ENCODE assay signal across 17 cellular contexts in the genomic region with DNA sequence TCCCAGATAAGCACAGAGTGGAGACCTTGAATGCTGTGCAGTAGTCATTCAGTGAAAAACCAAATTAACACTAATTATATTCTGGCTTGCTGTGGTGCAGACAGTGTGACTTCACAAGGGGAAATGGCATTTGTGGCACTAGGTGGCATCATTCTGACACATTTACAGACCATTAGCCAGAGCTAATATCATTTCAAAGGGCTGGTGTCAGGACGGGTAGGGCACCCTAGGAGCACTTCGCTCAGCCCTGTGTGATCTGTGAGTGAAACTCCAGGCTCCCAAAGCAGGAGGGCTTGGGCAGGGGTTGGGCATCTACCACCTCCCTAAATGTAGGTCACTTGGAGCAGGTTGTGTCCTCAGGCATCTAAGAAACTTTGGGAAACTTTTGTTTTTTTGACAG.
DNase-seq lines count a peak whose midpoint lies in the region; ATAC-seq and TF ChIP-seq lines count a peak whose summit lies in the region.
"Had no signal": no experiment of that assay in that cellular context is flagged by ENCODE, and none has a peak within 500 bp of the region (broad histone marks: within the 10 kb centered on the region; RNA-seq: fewer than 3 reads in every experiment).

No MANE protein-coding gene starts in this region.

- no peaks in the 10 kb centered on the region for H3K36me3 ChIP-seq in hepatocyte (replicated peaks; ENCODE audit: insufficient read depth, low read depth)
- H3K36me3 ChIP-seq: BLaER1, MG63, SJSA1 had no signal

- POLR2A ChIA-PET in CD4-positive, alpha-beta T cell (lab: Charles Lee), result no interaction called here

- no peaks in the 10 kb centered on the region for H3K4me1 Mint-ChIP-seq in CD4-positive, alpha-beta T cell (ENCODE audit: low read depth)

- H3K4me3 ChIP-seq in NB4 (ENCODE audit: low read depth, low read length) (no peak overlapping the region), hepatocyte (no peak overlapping the region)
- H3K4me3 ChIP-seq: BLaER1, MG63, SJSA1 had no signal

- no peak overlapping the region for H3K27ac Mint-ChIP-seq in CD4-positive, alpha-beta T cell
- H3K27ac Mint-ChIP-seq: activated T-cell treated with anti-CD3 and anti-CD28 coated beads, Interleukin-2, amount 50 U/mL, for 72 hours; stimulated activated naive CD8-positive, alpha-beta T cell treated with anti-CD3 and anti-CD28 coated beads, Interleukin-15, Interleukin-2, amounts not matched to agents 100 ng/mL and 50 ng/mL, for 24 hours had no signal

- H3K36me3 Mint-ChIP-seq in CD4-positive, alpha-beta T cell (ENCODE audit: low read depth), result no peaks in the 10 kb centered on the region

- no peak overlapping the region for H2AFZ ChIP-seq in hepatocyte

- no peaks in the 10 kb centered on the region for H3K9me3 ChIP-seq in CD4-positive, alpha-beta T cell (ENCODE audit: control insufficient read depth, low read length)
- no peaks in the 10 kb centered on the region for H3K9me3 ChIP-seq in hepatocyte (ENCODE audit: low read depth)
- H3K9me3 ChIP-seq: BLaER1, MG63, SJSA1 had no signal

- WGBS in hepatocyte (ENCODE audit: low lambda C conversion rate, missing lambda C conversion rate), result 64% methylated on average over 2 of the region's 2 CpGs

- peak; percentile 43 for ATAC-seq in GM18520 (IDR thresholded peaks at IDR 0.05; ENCODE audit: unreplicated experiment)
- ATAC-seq in left ventricle myocardium superior, result peak; percentile 53
- ATAC-seq in GM21390 (IDR thresholded peaks at IDR 0.05; ENCODE audit: unreplicated experiment), result no peak
- no peak for ATAC-seq in CD4-positive, alpha-beta T cell (ENCODE audit: poor library complexity)
- ATAC-seq: activated T-cell treated with anti-CD3 and anti-CD28 coated beads, Interleukin-2, amount 50 U/mL, for 72 hours had no signal

- no peak overlapping the region for H3K4me3 Mint-ChIP-seq in CD4-positive, alpha-beta T cell
- H3K4me3 Mint-ChIP-seq: activated T-cell treated with anti-CD3 and anti-CD28 coated beads, Interleukin-2, amount 50 U/mL, for 72 hours; stimulated activated naive CD8-positive, alpha-beta T cell treated with anti-CD3 and anti-CD28 coated beads, Interleukin-15, Interleukin-2, amounts not matched to agents 100 ng/mL and 50 ng/mL, for 24 hours had no signal

- H3K27me3 Mint-ChIP-seq in CD4-positive, alpha-beta T cell, result no peaks in the 10 kb centered on the region
- H3K27me3 Mint-ChIP-seq: stimulated activated naive CD8-positive, alpha-beta T cell treated with anti-CD3 and anti-CD28 coated beads, Interleukin-15, Interleukin-2, amounts not matched to agents 100 ng/mL and 50 ng/mL, for 24 hours had no signal

- H4K20me1 ChIP-seq in hepatocyte (ENCODE audit: insufficient read depth, poor library complexity, severe bottlenecking), result no peaks in the 10 kb centered on the region
- H4K20me1 ChIP-seq: BLaER1 had no signal

- H3K9me3 Mint-ChIP-seq in CD4-positive, alpha-beta T cell, result peaks cover 2% of the 10 kb centered on the region

- no peaks in the 10 kb centered on the region for H3K9me2 ChIP-seq in hepatocyte (replicated peaks; ENCODE audit: insufficient read depth)

- no peaks in the 10 kb centered on the region for H3K4me1 ChIP-seq in hepatocyte (ENCODE audit: insufficient read depth)
- H3K4me1 ChIP-seq: SJSA1 had no signal

- no peak for TF ChIP-seq POLR2A in NB4 (IDR thresholded peaks at IDR 0.05; ENCODE audit: extremely low read depth, insufficient read length)

- intact Hi-C loops in left ventricle myocardium superior (cut with micrococcal nuclease), result no loop called here
- intact Hi-C loops in CD4-positive, alpha-beta T cell (cut with DNase I, micrococcal nuclease), result no loop called here

- H3K27ac ChIP-seq in C4-2B (no peak overlapping the region), hepatocyte (no peak overlapping the region)
- no peak overlapping the region for H3K27ac ChIP-seq in CD4-positive, alpha-beta T cell (ENCODE audit: low read depth, low read length)
- H3K27ac ChIP-seq: BLaER1, HL-60, SJSA1 had no signal

- H3K27me3 ChIP-seq in CD4-positive, alpha-beta T cell (ENCODE audit: control insufficient read depth, insufficient read depth, low read length), result no peaks in the 10 kb centered on the region
- no peaks in the 10 kb centered on the region for H3K27me3 ChIP-seq in hepatocyte
- H3K27me3 ChIP-seq: BLaER1, MG63, SJSA1 had no signal

- H3K4me2 ChIP-seq in hepatocyte, result no peak overlapping the region
- H3K4me2 ChIP-seq: BLaER1 had no signal

- TF ChIP-seq CTCF in C4-2B (conservative IDR thresholded peaks at IDR 0.05) (peak; percentile 29), NB4 (IDR thresholded peaks at IDR 0.05; ENCODE audit: low read depth, low read length) (no peak), hepatocyte (IDR thresholded peaks at IDR 0.05; ENCODE audit: poor library complexity) (no peak)
- TF ChIP-seq CTCF in CD4-positive, alpha-beta T cell (IDR thresholded peaks at IDR 0.05), result no peak

- DNase-seq in NB4 (ENCODE audit: low read depth) (peak; percentile 31), left ventricle myocardium superior (no peak), NCI-H1436 treated with DMSO at 0.1 percent for 48 hours (lab: John Stamatoyannopoulos, UW) (no peak), hepatocyte (ENCODE audit: low spot score) (no peak)
- DNase-seq in CD4-positive, alpha-beta T cell, result no peak
- DNase-seq: activated CD4-positive, alpha-beta T cell treated with anti-CD3 and anti-CD28 coated beads for 1 hour; activated T-cell treated with anti-CD3 and anti-CD28 coated beads, Interleukin-2, amount 50 U/mL, for 72 hours; MG63; NCI-H524; stimulated activated CD4-positive, alpha-beta T cell treated with anti-CD3 and anti-CD28 coated beads, Interleukin-4, amount 100 ng/mL, for 4 hours had no signal

- H3K79me2 ChIP-seq in hepatocyte, result no peaks in the 10 kb centered on the region

- CTCF ChIA-PET in CD4-positive, alpha-beta T cell (lab: Charles Lee), result no interaction called here

Comparison
In these comparisons a context has a peak if more than half of its experiments do, and no peak if none do; other contexts are left out.
1. ATAC-seq: peak in GM18520 (single experiment) and left ventricle myocardium superior (single experiment); none in GM21390 (single experiment) and CD4-positive, alpha-beta T cell (single experiment).